Comparison of ENCODE assay signal across 8 cellular contexts in genomic region chr11:55936300-55936699, GRCh38.
"Had no signal": no experiment of that assay in that cellular context is flagged by ENCODE, and none has a peak within 500 bp of the region (broad histone marks: within the 10 kb centered on the region; RNA-seq: fewer than 3 reads in every experiment).

OR5I1 (minus strand) TSS chr11:55936400; CDS start chr11:55936400, 0 bp downstream.

- FAIRE-seq: H1, H54 had no signal

- DNase-seq: GM23248, GOT3, H7, H9, HCEC 1CT, HFFc6 had no signal
